ENCODE assay signal across 1 cellular context in genomic region chr10:36195364-36195763, GRCh38.
TF ChIP-seq lines count a peak whose summit lies in the region.

No MANE protein-coding gene starts in this region.

TF ChIP-seq in GM23338, 12 proteins besides CTCF, POLR2A, EP300 and RAD21 (continued from another document):
- TF ChIP-seq, protein P1, sequence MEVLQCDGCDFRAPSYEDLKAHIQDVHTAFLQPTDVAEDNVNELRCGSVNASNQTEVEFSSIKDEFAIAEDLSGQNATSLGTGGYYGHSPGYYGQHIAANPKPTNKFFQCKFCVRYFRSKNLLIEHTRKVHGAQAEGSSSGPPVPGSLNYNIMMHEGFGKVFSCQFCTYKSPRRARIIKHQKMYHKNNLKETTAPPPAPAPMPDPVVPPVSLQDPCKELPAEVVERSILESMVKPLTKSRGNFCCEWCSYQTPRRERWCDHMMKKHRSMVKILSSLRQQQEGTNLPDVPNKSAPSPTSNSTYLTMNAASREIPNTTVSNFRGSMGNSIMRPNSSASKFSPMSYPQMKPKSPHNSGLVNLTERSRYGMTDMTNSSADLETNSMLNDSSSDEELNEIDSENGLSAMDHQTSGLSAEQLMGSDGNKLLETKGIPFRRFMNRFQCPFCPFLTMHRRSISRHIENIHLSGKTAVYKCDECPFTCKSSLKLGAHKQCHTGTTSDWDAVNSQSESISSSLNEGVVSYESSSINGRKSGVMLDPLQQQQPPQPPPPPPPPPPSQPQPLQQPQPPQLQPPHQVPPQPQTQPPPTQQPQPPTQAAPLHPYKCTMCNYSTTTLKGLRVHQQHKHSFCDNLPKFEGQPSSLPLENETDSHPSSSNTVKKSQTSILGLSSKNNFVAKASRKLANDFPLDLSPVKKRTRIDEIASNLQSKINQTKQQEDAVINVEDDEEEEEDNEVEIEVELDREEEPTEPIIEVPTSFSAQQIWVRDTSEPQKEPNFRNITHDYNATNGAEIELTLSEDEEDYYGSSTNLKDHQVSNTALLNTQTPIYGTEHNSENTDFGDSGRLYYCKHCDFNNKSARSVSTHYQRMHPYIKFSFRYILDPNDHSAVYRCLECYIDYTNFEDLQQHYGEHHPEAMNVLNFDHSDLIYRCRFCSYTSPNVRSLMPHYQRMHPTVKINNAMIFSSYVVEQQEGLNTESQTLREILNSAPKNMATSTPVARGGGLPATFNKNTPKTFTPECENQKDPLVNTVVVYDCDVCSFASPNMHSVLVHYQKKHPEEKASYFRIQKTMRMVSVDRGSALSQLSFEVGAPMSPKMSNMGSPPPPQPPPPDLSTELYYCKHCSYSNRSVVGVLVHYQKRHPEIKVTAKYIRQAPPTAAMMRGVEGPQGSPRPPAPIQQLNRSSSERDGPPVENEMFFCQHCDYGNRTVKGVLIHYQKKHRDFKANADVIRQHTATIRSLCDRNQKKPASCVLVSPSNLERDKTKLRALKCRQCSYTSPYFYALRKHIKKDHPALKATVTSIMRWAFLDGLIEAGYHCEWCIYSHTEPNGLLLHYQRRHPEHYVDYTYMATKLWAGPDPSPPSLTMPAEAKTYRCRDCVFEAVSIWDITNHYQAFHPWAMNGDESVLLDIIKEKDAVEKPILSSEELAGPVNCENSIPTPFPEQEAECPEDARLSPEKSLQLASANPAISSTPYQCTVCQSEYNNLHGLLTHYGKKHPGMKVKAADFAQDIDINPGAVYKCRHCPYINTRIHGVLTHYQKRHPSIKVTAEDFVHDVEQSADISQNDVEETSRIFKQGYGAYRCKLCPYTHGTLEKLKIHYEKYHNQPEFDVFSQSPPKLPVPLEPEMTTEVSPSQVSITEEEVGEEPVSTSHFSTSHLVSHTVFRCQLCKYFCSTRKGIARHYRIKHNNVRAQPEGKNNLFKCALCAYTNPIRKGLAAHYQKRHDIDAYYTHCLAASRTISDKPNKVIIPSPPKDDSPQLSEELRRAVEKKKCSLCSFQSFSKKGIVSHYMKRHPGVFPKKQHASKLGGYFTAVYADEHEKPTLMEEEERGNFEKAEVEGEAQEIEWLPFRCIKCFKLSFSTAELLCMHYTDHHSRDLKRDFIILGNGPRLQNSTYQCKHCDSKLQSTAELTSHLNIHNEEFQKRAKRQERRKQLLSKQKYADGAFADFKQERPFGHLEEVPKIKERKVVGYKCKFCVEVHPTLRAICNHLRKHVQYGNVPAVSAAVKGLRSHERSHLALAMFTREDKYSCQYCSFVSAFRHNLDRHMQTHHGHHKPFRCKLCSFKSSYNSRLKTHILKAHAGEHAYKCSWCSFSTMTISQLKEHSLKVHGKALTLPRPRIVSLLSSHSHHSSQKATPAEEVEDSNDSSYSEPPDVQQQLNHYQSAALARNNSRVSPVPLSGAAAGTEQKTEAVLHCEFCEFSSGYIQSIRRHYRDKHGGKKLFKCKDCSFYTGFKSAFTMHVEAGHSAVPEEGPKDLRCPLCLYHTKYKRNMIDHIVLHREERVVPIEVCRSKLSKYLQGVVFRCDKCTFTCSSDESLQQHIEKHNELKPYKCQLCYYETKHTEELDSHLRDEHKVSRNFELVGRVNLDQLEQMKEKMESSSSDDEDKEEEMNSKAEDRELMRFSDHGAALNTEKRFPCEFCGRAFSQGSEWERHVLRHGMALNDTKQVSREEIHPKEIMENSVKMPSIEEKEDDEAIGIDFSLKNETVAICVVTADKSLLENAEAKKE (CRISPR knock-in tag; IDR thresholded peaks at IDR 0.05): peak; percentile 13; the same call in 1 of the 2 replicates
- TF ChIP-seq, protein P2, sequence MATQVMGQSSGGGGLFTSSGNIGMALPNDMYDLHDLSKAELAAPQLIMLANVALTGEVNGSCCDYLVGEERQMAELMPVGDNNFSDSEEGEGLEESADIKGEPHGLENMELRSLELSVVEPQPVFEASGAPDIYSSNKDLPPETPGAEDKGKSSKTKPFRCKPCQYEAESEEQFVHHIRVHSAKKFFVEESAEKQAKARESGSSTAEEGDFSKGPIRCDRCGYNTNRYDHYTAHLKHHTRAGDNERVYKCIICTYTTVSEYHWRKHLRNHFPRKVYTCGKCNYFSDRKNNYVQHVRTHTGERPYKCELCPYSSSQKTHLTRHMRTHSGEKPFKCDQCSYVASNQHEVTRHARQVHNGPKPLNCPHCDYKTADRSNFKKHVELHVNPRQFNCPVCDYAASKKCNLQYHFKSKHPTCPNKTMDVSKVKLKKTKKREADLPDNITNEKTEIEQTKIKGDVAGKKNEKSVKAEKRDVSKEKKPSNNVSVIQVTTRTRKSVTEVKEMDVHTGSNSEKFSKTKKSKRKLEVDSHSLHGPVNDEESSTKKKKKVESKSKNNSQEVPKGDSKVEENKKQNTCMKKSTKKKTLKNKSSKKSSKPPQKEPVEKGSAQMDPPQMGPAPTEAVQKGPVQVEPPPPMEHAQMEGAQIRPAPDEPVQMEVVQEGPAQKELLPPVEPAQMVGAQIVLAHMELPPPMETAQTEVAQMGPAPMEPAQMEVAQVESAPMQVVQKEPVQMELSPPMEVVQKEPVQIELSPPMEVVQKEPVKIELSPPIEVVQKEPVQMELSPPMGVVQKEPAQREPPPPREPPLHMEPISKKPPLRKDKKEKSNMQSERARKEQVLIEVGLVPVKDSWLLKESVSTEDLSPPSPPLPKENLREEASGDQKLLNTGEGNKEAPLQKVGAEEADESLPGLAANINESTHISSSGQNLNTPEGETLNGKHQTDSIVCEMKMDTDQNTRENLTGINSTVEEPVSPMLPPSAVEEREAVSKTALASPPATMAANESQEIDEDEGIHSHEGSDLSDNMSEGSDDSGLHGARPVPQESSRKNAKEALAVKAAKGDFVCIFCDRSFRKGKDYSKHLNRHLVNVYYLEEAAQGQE (IDR thresholded peaks at IDR 0.05; ENCODE audit: unreplicated experiment): no peak
- no peak for TF ChIP-seq JUNB (IDR thresholded peaks at IDR 0.05; ENCODE audit: unreplicated experiment)
- TF ChIP-seq, protein P3, sequence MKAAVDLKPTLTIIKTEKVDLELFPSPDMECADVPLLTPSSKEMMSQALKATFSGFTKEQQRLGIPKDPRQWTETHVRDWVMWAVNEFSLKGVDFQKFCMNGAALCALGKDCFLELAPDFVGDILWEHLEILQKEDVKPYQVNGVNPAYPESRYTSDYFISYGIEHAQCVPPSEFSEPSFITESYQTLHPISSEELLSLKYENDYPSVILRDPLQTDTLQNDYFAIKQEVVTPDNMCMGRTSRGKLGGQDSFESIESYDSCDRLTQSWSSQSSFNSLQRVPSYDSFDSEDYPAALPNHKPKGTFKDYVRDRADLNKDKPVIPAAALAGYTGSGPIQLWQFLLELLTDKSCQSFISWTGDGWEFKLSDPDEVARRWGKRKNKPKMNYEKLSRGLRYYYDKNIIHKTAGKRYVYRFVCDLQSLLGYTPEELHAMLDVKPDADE (IDR thresholded peaks at IDR 0.05): no peak
- no peak for TF ChIP-seq POLR2AphosphoS5 (IDR thresholded peaks at IDR 0.05; ENCODE audit: low read depth)
TF ChIP-seq in GM23338: peak in this region for 1.
